In genomic region chr5:35096933-35097332, GRCh38 we compare ENCODE assay signal across 10 cellular contexts. TPM values are rescaled to one million over a fixed set of nuclear protein-coding genes. Genes with fewer than 3 reads are reported as not detected.
"Had no signal": no experiment of that assay in that cellular context is flagged by ENCODE, and none has a peak within 500 bp of the region (broad histone marks: within the 10 kb centered on the region; RNA-seq: fewer than 3 reads in every experiment).

No MANE protein-coding gene starts in this region.

- H3K4me2 ChIP-seq: GM23338, KMS-11 had no signal

- H2AFZ ChIP-seq: GM23338 had no signal

- H3K4me1 ChIP-seq: HAP-1 had no signal

- DNase-seq: H7, HFFc6, KBM-7 had no signal

- ATAC-seq: GM23338, HCT116 had no signal

- H3K9me3 ChIP-seq: HAP-1 had no signal

- H3K27ac ChIP-seq: HL-60, KMS-11 had no signal

- H3K4me3 ChIP-seq: GM23338, HAP-1 had no signal

- H3K9ac ChIP-seq: KMS-11 had no signal

- H3K36me3 ChIP-seq: HAP-1 had no signal

RNA-seq across cellular contexts. Expression of gene AGXT2, which starts 49.2 kb away (rescaled TPM):
- total RNA-seq: GM23338, H4, H7, HFFc6, HT1080 had no signal
- polyA plus RNA-seq: GM23338 had no signal
